8 cellular contexts compared by ENCODE assay signal in the genomic region with DNA sequence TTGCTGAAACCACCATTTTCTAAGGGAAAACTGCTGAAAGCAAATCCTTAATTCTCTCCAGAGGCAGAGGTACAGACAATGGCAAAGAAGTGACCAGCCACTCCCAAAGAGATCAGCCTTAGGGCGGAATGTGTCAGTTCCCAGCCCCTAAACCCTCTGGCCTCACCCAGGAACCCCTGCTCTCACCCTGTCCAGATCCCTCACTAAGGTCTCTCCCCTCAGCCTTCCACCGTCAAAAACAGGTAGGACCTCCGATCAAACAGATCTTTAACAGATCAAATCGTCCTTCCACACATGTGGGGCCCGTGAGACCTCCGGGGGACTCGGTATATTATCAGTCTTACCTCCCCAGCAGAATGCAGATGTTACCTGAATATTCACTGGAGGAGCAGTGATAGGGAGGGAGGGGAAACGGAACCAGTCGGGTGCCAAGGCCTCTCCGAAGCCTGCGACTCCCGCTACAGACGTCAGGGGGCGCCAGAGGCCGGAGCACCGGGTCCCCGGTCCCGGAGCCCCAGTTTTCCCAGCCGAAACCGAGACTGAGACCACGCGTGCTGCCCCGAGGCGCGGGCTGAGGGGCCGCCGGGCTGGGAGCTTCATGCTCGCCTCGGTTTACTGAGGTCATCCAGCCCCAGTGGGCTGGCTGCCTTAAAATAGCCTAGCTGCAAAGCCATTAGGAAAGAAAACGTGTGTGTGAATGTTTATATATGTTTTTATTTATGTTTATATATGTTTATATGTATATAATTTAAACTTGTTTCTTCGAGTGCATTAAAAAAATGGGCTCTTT. TPM values are rescaled to one million over a fixed set of nuclear protein-coding genes. Genes with fewer than 3 reads are reported as not detected.
DNase-seq lines count a peak whose midpoint lies in the region; TF ChIP-seq lines count a peak whose summit lies in the region.

No MANE protein-coding gene starts in this region.

- DNase-seq in EL: peak; percentile 58
- peak; percentile 82 for DNase-seq in H9
- peak; percentile 67 for DNase-seq in NB4 (ENCODE audit: low read depth)
- peak; percentile 69 for DNase-seq in T follicular helper cell (ENCODE audit: low read depth)
- DNase-seq in activated naive CD8-positive, alpha-beta T cell treated with anti-CD3 and anti-CD28 coated beads, Interleukin-2, amount 50 U/mL, for 16 hours (ENCODE audit: low read depth, low spot score): peak; percentile 50
- DNase-seq in right atrium auricular region (ENCODE audit: low spot score): peak; percentile 71
- no peak for DNase-seq in retinal pigment epithelial cell (ENCODE audit: low read depth)
- DNase-seq in cortex of kidney (lab: John Stamatoyannopoulos, UW): no peak

- no peak overlapping the region for H4K5ac ChIP-seq in H9 (ENCODE audit: insufficient read length, low read depth, low read length)

- no peak overlapping the region for H3K9ac ChIP-seq in H9 (ENCODE audit: extremely low read depth, insufficient read length, low read length)

- H3K27me3 ChIP-seq in H9 (ENCODE audit: insufficient read depth, low read length): no peaks in the 10 kb centered on the region
- no peaks in the 10 kb centered on the region for H3K27me3 ChIP-seq in right atrium auricular region

- no peaks in the 10 kb centered on the region for H3K9me3 ChIP-seq in H9 (ENCODE audit: control insufficient read depth, low read depth, low read length)
- no peaks in the 10 kb centered on the region for H3K9me3 ChIP-seq in right atrium auricular region

- no peaks in the 10 kb centered on the region for H3K79me2 ChIP-seq in H9 (ENCODE audit: insufficient read depth, low read length)

- peak overlapping the region; percentile 42 for H3K18ac ChIP-seq in H9 (ENCODE audit: insufficient read length, low read depth, low read length)

- H2BK20ac ChIP-seq in H9 (ENCODE audit: low read depth, low read length, poor library complexity, severe bottlenecking): no peak overlapping the region

- no peak overlapping the region for H3K4ac ChIP-seq in H9 (ENCODE audit: low read depth, low read length)

- H3K4me3 ChIP-seq in NB4 (ENCODE audit: low read depth, low read length) (no peak overlapping the region), right atrium auricular region (no peak overlapping the region), retinal pigment epithelial cell (ENCODE audit: low read length) (peak overlapping the region; percentile 44)

- peaks cover 3% of the 10 kb centered on the region for H3K23me2 ChIP-seq in H9 (ENCODE audit: insufficient read length, low read depth, low read length, poor library complexity, severe bottlenecking)

- H3K79me1 ChIP-seq in H9 (ENCODE audit: insufficient read depth, low read depth, low read length, poor library complexity, severe bottlenecking): no peaks in the 10 kb centered on the region

- no peak for TF ChIP-seq POLR2A in NB4 (IDR thresholded peaks at IDR 0.05; ENCODE audit: extremely low read depth, insufficient read length)

- no peak overlapping the region for H3K23ac ChIP-seq in H9 (ENCODE audit: insufficient read length, low read depth, low read length)

- no peaks in the 10 kb centered on the region for H3K4me1 ChIP-seq in H9 (ENCODE audit: insufficient read depth, low read length)
- no peaks in the 10 kb centered on the region for H3K4me1 ChIP-seq in right atrium auricular region

- H2AK5ac ChIP-seq in H9 (ENCODE audit: insufficient read length, low read length): no peak overlapping the region

- no peaks in the 10 kb centered on the region for H3K36me3 Mint-ChIP-seq in H9 (ENCODE audit: insufficient read depth in 1 of 3, low read depth in 3 of 3)

- H2AFZ ChIP-seq in H9 (ENCODE audit: low read length): peak overlapping the region; percentile 58

- H2BK5ac ChIP-seq in H9 (ENCODE audit: insufficient read length, low read length): no peak overlapping the region

- no CpG with 5 or more reads among the region's 31 CpGs for WGBS in H9 (ENCODE audit: extremely low coverage, insufficient read length, low lambda C conversion rate)

- no peak overlapping the region for H3K14ac ChIP-seq in H9 (ENCODE audit: insufficient read depth, low read length)

- no peak overlapping the region for H2BK120ac ChIP-seq in H9 (ENCODE audit: low read depth, low read length, poor library complexity, severe bottlenecking)

- no peak overlapping the region for H3T11ph ChIP-seq in H9 (ENCODE audit: low read length)

- no peak overlapping the region for H3K56ac ChIP-seq in H9 (ENCODE audit: insufficient read length, low read depth, low read length)

- peak overlapping the region; percentile 60 for H3K4me2 ChIP-seq in H9 (ENCODE audit: insufficient read depth, insufficient read length, low read length)

- H3K27ac ChIP-seq in H9 (ENCODE audit: insufficient read length, low read depth, low read length) (no peak overlapping the region), right atrium auricular region (no peak overlapping the region)

- H4K20me1 ChIP-seq in H9 (ENCODE audit: control insufficient read depth, insufficient read depth, insufficient read length): no peaks in the 10 kb centered on the region

- peaks cover 6 to 15% of the 10 kb centered on the region in 2 experiments for H3K4me1 Mint-ChIP-seq in H9

- no peak overlapping the region for H4K91ac ChIP-seq in H9 (ENCODE audit: insufficient read length, low read depth, low read length)

- H4K8ac ChIP-seq in H9 (replicated peaks; ENCODE audit: insufficient read length, low read depth, low read length): no peak overlapping the region

- H3K27ac Mint-ChIP-seq in H9: peak overlapping the region in 1 of 3 experiments; percentile 41; a peak in 1 of 7 replicates

- H2BK12ac ChIP-seq in H9 (ENCODE audit: insufficient read length, low read depth, low read length): no peak overlapping the region

- TF ChIP-seq CTCF in H9 (conservative IDR thresholded peaks at IDR 0.05) (peak; percentile 99), NB4 (IDR thresholded peaks at IDR 0.05; ENCODE audit: low read depth, low read length) (peak; percentile 87), right atrium auricular region (IDR thresholded peaks at IDR 0.05) (peak; percentile 94 to 98), retinal pigment epithelial cell (conservative IDR thresholded peaks at IDR 0.05; ENCODE audit: low read depth, low read length) (peak; percentile 87)

- no peaks in the 10 kb centered on the region; the same call in none of the 2 replicates for H3K27me3 Mint-ChIP-seq in H9 (ENCODE audit: low read depth)

- peak overlapping the region; percentile 25 to 67; a peak in 4 of 5 replicates for H3K4me3 Mint-ChIP-seq in H9

- H2BK15ac ChIP-seq in H9 (ENCODE audit: low read depth, low read length): no peak overlapping the region

- H3K9me3 Mint-ChIP-seq in H9: no peaks in the 10 kb centered on the region

- H3K36me3 ChIP-seq in right atrium auricular region: no peaks in the 10 kb centered on the region

RNA-seq across cellular contexts. Expression of a gene that starts 23.6 kb away (rescaled TPM):
- total RNA-seq in H9 (2021) (0.11 TPM in 1 of 2 replicates, not detected in the other), right atrium auricular region (1 to 10 TPM in 1 of 2 donors, not detected in 1; 1.5 TPM)

RNA-seq across cellular contexts. Expression of a gene that starts 27.3 kb away (rescaled TPM):
- total RNA-seq in H9 (2021) (0.09 and 0.13 TPM in 2 replicates), right atrium auricular region (100 to 1,000 TPM in 1 of 2 donors, 10 to 100 TPM in 1; 60.2 to 148 TPM)

Comparison
In these comparisons a context has a peak if more than half of its experiments do, and no peak if none do; other contexts are left out.
1. DNase-seq: peak in EL (single experiment), H9 (single experiment), NB4 (single experiment), T follicular helper cell (single experiment), activated naive CD8-positive, alpha-beta T cell treated with anti-CD3 and anti-CD28 coated beads, Interleukin-2, amount 50 U/mL, for 16 hours (single experiment) and right atrium auricular region (single experiment); none in retinal pigment epithelial cell (single experiment) and cortex of kidney (single experiment).
2. RNA of a gene that starts 27.3 kb away (total RNA-seq): 60.2 to 148 TPM in right atrium auricular region; 0.09 to 0.13 TPM in H9; every median in the first group is over 10 times any median in the second.
3. Peak in every context shown above with its lines, with median percentiles within 50 percentile points of each other: CTCF ChIP-seq.